ENCODE assay signal across 2 cellular contexts in the genomic region with DNA sequence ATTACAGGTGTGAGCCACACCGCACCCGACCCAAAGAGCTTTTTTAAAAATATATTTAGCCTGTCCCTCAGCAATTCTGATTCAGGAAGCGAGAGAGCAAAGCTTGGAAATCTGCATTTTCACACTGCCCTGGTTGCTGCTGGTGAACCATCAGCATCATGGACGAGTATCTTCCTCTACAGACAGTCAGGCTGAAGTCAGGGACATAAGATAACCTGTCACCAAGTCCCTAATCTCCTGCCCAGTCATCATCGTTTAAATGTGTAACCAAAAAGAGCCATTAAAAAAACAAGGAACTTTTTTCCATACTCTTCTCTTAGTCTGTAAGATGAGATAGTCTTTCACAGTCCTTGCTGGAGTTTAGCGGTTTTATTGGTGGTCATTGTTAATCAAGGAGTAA.
TF ChIP-seq lines count a peak whose summit lies in the region.

No MANE protein-coding gene starts in this region.

TF ChIP-seq in HepG2, 621 proteins besides CTCF, POLR2A, EP300 and RAD21:
- TF ChIP-seq ZNF83 (CRISPR knock-in tag; IDR thresholded peaks at IDR 0.05; ENCODE audit: borderline replicate concordance) (no peak), RBFOX2 (IDR thresholded peaks at IDR 0.05; ENCODE audit: low read depth, low read length) (peak; percentile 35; the same call in 1 of the 2 replicates)
- TF ChIP-seq, protein P1, sequence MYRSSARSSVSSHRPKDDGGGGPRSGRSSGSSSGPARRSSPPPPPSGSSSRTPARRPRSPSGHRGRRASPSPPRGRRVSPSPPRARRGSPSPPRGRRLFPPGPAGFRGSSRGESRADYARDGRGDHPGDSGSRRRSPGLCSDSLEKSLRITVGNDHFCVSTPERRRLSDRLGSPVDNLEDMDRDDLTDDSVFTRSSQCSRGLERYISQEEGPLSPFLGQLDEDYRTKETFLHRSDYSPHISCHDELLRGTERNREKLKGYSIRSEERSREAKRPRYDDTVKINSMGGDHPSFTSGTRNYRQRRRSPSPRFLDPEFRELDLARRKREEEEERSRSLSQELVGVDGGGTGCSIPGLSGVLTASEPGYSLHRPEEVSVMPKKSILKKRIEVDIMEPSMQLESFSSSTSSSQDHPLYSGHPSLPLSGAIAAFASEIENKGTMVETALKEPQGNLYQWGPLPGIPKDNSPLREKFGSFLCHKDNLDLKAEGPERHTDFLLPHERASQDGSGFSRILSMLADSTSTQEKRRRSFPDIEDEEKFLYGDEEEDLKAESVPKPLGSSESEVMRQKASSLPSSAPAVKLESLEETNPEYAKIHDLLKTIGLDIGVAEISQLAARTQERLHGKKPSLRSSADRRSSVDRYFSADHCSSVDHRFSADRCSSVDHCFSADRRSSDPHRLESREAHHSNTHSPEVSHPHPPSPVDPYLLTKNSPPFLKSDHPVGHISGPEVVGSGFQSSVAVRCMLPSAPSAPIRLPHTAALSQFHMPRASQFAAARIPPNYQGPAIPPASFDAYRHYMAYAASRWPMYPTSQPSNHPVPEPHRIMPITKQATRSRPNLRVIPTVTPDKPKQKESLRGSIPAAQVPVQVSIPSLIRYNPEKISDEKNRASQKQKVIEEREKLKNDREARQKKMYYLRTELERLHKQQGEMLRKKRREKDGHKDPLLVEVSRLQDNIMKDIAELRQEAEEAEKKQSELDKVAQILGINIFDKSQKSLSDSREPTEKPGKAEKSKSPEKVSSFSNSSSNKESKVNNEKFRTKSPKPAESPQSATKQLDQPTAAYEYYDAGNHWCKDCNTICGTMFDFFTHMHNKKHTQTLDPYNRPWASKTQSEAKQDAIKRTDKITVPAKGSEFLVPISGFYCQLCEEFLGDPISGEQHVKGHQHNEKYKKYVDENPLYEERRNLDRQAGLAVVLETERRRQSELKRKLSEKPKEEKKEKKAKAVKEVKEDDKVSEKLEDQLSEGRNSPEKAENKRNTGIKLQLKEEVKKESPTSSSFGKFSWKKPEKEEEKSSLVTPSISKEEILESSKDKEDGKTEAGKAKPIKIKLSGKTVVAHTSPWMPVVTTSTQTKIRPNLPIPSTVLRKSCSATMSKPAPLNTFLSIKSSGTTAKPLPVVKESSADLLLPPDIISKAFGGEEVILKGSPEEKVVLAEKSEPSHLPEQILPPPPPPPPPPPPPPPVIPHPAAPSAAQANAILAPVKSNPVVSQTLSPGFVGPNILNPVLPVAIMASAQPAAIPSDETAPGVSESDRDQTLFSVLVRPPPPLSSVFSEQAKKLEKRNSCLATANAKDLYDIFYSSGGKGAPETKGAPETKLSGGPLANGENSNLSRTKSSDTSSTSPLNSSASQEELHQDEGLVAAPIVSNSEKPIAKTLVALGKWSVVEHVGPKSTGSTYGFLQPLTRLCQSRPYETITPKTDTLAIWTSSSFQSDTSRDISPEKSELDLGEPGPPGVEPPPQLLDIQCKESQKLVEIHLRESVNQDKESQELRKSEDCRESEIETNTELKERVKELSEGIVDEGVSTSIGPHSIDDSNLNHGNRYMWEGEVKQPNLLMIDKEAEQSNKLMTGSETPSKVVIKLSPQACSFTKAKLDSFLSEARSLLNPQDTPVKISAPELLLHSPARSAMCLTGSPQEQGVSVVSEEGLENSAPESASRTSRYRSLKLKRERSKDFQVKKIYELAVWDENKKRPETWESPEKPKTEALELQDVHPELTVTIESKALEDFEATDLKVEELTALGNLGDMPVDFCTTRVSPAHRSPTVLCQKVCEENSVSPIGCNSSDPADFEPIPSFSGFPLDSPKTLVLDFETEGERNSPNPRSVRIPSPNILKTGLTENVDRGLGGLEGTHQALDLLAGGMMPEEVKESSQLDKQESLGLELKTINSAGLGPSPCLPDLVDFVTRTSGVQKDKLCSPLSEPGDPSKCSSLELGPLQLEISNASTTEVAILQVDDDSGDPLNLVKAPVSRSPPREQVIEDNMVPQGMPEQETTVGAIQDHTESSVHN (CRISPR knock-in tag; IDR thresholded peaks at IDR 0.05) = no peak

TF ChIP-seq in WTC11, 78 proteins besides CTCF, POLR2A, EP300 and RAD21:
- TF ChIP-seq FOXJ3 (CRISPR knock-in tag; IDR thresholded peaks at IDR 0.05; ENCODE audit: borderline replicate concordance) (no peak), CREM (CRISPR knock-in tag; IDR thresholded peaks at IDR 0.05) (no peak), ZNF138 (CRISPR knock-in tag; conservative IDR thresholded peaks at IDR 0.05) (no peak), GRHL2 (CRISPR knock-in tag; IDR thresholded peaks at IDR 0.05; ENCODE audit: insufficient replicate concordance, severe bottlenecking) (no peak), GTF2I (CRISPR knock-in tag; conservative IDR thresholded peaks at IDR 0.05) (no peak), KAT7 (CRISPR knock-in tag; IDR thresholded peaks at IDR 0.05; ENCODE audit: borderline replicate concordance) (no peak), ZNF317 (CRISPR knock-in tag; IDR thresholded peaks at IDR 0.05; ENCODE audit: borderline replicate concordance, low read depth) (no peak), ZNF263 (CRISPR knock-in tag; IDR thresholded peaks at IDR 0.05; ENCODE audit: low read depth) (no peak), GABPB1 (CRISPR knock-in tag; IDR thresholded peaks at IDR 0.05) (no peak), NFE2L1 (CRISPR knock-in tag; IDR thresholded peaks at IDR 0.05) (no peak), SMAD3 (CRISPR knock-in tag; IDR thresholded peaks at IDR 0.05; ENCODE audit: borderline replicate concordance) (no peak), NFATC4 (CRISPR knock-in tag; IDR thresholded peaks at IDR 0.05) (no peak), HMGA2 (CRISPR knock-in tag; IDR thresholded peaks at IDR 0.05) (no peak), JUN (CRISPR knock-in tag; IDR thresholded peaks at IDR 0.05) (no peak)
- TF ChIP-seq, protein P2, sequence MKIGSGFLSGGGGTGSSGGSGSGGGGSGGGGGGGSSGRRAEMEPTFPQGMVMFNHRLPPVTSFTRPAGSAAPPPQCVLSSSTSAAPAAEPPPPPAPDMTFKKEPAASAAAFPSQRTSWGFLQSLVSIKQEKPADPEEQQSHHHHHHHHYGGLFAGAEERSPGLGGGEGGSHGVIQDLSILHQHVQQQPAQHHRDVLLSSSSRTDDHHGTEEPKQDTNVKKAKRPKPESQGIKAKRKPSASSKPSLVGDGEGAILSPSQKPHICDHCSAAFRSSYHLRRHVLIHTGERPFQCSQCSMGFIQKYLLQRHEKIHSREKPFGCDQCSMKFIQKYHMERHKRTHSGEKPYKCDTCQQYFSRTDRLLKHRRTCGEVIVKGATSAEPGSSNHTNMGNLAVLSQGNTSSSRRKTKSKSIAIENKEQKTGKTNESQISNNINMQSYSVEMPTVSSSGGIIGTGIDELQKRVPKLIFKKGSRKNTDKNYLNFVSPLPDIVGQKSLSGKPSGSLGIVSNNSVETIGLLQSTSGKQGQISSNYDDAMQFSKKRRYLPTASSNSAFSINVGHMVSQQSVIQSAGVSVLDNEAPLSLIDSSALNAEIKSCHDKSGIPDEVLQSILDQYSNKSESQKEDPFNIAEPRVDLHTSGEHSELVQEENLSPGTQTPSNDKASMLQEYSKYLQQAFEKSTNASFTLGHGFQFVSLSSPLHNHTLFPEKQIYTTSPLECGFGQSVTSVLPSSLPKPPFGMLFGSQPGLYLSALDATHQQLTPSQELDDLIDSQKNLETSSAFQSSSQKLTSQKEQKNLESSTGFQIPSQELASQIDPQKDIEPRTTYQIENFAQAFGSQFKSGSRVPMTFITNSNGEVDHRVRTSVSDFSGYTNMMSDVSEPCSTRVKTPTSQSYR (CRISPR knock-in tag; IDR thresholded peaks at IDR 0.05) = no peak
- TF ChIP-seq, protein P3, sequence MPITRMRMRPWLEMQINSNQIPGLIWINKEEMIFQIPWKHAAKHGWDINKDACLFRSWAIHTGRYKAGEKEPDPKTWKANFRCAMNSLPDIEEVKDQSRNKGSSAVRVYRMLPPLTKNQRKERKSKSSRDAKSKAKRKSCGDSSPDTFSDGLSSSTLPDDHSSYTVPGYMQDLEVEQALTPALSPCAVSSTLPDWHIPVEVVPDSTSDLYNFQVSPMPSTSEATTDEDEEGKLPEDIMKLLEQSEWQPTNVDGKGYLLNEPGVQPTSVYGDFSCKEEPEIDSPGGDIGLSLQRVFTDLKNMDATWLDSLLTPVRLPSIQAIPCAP (CRISPR knock-in tag; IDR thresholded peaks at IDR 0.05) = no peak
- TF ChIP-seq, protein P4, sequence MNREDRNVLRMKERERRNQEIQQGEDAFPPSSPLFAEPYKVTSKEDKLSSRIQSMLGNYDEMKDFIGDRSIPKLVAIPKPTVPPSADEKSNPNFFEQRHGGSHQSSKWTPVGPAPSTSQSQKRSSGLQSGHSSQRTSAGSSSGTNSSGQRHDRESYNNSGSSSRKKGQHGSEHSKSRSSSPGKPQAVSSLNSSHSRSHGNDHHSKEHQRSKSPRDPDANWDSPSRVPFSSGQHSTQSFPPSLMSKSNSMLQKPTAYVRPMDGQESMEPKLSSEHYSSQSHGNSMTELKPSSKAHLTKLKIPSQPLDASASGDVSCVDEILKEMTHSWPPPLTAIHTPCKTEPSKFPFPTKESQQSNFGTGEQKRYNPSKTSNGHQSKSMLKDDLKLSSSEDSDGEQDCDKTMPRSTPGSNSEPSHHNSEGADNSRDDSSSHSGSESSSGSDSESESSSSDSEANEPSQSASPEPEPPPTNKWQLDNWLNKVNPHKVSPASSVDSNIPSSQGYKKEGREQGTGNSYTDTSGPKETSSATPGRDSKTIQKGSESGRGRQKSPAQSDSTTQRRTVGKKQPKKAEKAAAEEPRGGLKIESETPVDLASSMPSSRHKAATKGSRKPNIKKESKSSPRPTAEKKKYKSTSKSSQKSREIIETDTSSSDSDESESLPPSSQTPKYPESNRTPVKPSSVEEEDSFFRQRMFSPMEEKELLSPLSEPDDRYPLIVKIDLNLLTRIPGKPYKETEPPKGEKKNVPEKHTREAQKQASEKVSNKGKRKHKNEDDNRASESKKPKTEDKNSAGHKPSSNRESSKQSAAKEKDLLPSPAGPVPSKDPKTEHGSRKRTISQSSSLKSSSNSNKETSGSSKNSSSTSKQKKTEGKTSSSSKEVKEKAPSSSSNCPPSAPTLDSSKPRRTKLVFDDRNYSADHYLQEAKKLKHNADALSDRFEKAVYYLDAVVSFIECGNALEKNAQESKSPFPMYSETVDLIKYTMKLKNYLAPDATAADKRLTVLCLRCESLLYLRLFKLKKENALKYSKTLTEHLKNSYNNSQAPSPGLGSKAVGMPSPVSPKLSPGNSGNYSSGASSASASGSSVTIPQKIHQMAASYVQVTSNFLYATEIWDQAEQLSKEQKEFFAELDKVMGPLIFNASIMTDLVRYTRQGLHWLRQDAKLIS (CRISPR knock-in tag; IDR thresholded peaks at IDR 0.05; ENCODE audit: borderline replicate concordance) = no peak
- TF ChIP-seq, protein P5, sequence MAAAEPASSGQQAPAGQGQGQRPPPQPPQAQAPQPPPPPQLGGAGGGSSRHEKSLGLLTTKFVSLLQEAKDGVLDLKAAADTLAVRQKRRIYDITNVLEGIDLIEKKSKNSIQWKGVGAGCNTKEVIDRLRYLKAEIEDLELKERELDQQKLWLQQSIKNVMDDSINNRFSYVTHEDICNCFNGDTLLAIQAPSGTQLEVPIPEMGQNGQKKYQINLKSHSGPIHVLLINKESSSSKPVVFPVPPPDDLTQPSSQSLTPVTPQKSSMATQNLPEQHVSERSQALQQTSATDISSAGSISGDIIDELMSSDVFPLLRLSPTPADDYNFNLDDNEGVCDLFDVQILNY (CRISPR knock-in tag; IDR thresholded peaks at IDR 0.05) = no peak
- TF ChIP-seq, protein P6, sequence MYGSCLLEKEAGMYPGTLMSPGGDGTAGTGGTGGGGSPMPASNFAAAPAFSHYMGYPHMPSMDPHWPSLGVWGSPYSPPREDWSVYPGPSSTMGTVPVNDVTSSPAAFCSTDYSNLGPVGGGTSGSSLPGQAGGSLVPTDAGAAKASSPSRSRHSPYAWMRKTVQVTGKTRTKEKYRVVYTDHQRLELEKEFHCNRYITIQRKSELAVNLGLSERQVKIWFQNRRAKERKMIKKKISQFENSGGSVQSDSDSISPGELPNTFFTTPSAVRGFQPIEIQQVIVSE (CRISPR knock-in tag; IDR thresholded peaks at IDR 0.05; ENCODE audit: borderline replicate concordance) = no peak
